Comparison of ENCODE assay signal across 1 cellular context in genomic region chr12:56041579-56042429, GRCh38.
TF ChIP-seq lines count a peak whose summit lies in the region.

Gene RPS26, plus strand, starts transcription at chr12:56041918. Its CDS starts 249 bp downstream, at chr12:56042167.

TF ChIP-seq in HepG2, 621 proteins besides CTCF, POLR2A, EP300 and RAD21 (continued from another document and continues in another):
- no peak for TF ChIP-seq ZHX1 (CRISPR knock-in tag; IDR thresholded peaks at IDR 0.05; ENCODE audit: low read depth)
- peak; percentile 77 for TF ChIP-seq XRCC5 (optimal IDR thresholded peaks at IDR 0.05; ENCODE audit: low read length)
- TF ChIP-seq RXRA (CRISPR knock-in tag; IDR thresholded peaks at IDR 0.05): peak; percentile 63
- TF ChIP-seq TMF1 (CRISPR knock-in tag; IDR thresholded peaks at IDR 0.05; ENCODE audit: low read depth): no peak
- peak; percentile 75 for TF ChIP-seq ZFP1 (CRISPR knock-in tag; IDR thresholded peaks at IDR 0.05)
- peak; percentile 29 for TF ChIP-seq ZNF281 (CRISPR knock-in tag; IDR thresholded peaks at IDR 0.05; ENCODE audit: borderline replicate concordance)
- TF ChIP-seq PHF21A (CRISPR knock-in tag; IDR thresholded peaks at IDR 0.05): peak; percentile 89
- TF ChIP-seq ONECUT2 (CRISPR knock-in tag; IDR thresholded peaks at IDR 0.05): peak; percentile 44; the same call in 1 of the 2 replicates
- TF ChIP-seq, protein P1, sequence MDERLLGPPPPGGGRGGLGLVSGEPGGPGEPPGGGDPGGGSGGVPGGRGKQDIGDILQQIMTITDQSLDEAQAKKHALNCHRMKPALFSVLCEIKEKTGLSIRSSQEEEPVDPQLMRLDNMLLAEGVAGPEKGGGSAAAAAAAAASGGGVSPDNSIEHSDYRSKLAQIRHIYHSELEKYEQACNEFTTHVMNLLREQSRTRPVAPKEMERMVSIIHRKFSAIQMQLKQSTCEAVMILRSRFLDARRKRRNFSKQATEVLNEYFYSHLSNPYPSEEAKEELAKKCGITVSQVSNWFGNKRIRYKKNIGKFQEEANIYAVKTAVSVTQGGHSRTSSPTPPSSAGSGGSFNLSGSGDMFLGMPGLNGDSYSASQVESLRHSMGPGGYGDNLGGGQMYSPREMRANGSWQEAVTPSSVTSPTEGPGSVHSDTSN (CRISPR knock-in tag; IDR thresholded peaks at IDR 0.05): peak; percentile 44
- TF ChIP-seq, protein P2, sequence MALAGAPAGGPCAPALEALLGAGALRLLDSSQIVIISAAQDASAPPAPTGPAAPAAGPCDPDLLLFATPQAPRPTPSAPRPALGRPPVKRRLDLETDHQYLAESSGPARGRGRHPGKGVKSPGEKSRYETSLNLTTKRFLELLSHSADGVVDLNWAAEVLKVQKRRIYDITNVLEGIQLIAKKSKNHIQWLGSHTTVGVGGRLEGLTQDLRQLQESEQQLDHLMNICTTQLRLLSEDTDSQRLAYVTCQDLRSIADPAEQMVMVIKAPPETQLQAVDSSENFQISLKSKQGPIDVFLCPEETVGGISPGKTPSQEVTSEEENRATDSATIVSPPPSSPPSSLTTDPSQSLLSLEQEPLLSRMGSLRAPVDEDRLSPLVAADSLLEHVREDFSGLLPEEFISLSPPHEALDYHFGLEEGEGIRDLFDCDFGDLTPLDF (CRISPR knock-in tag; IDR thresholded peaks at IDR 0.05): peak; percentile 73
- peak; percentile 39; the same call in 1 of the 2 replicates for TF ChIP-seq AFF4 (CRISPR knock-in tag; IDR thresholded peaks at IDR 0.05)
- TF ChIP-seq BCL3 (CRISPR knock-in tag; IDR thresholded peaks at IDR 0.05): peak; percentile 32; the same call in 1 of the 2 replicates
- TF ChIP-seq ZNF207 (IDR thresholded peaks at IDR 0.05; ENCODE audit: borderline replicate concordance): no peak
- TF ChIP-seq ZNF329 (CRISPR knock-in tag; IDR thresholded peaks at IDR 0.05; ENCODE audit: low read depth): peak; percentile 38; the same call in 1 of the 2 replicates
- no peak for TF ChIP-seq ZNF607 (CRISPR knock-in tag; IDR thresholded peaks at IDR 0.05; ENCODE audit: borderline replicate concordance)
- no peak for TF ChIP-seq ZNF678 (CRISPR knock-in tag; IDR thresholded peaks at IDR 0.05)
- TF ChIP-seq SMAD3 (CRISPR knock-in tag; IDR thresholded peaks at IDR 0.05): peak; percentile 74
- TF ChIP-seq NFE2 (CRISPR knock-in tag; IDR thresholded peaks at IDR 0.05): no peak
- no peak for TF ChIP-seq CENPT (CRISPR knock-in tag; IDR thresholded peaks at IDR 0.05; ENCODE audit: low read depth)
- TF ChIP-seq NR0B2 (CRISPR knock-in tag; IDR thresholded peaks at IDR 0.05): no peak
- peak; percentile 38; the same call in 1 of the 2 replicates for TF ChIP-seq GATA4 (IDR thresholded peaks at IDR 0.05; ENCODE audit: borderline replicate concordance, low read depth)
- TF ChIP-seq ZNF234 (CRISPR knock-in tag; conservative IDR thresholded peaks at IDR 0.05): no peak
- TF ChIP-seq NFYC (CRISPR knock-in tag; IDR thresholded peaks at IDR 0.05): peak; percentile 83
- no peak; the same call in 1 of the 2 replicates for TF ChIP-seq NR2F2 (IDR thresholded peaks at IDR 0.05; ENCODE audit: borderline replicate concordance, low read depth)
- TF ChIP-seq MAFF (IDR thresholded peaks at IDR 0.05; ENCODE audit: low read depth, low read length): no peak
- no peak for TF ChIP-seq ZNF383 (CRISPR knock-in tag; IDR thresholded peaks at IDR 0.05; ENCODE audit: borderline replicate concordance)
- TF ChIP-seq REL (CRISPR knock-in tag; conservative IDR thresholded peaks at IDR 0.05): no peak
- no peak for TF ChIP-seq SCMH1 (CRISPR knock-in tag; IDR thresholded peaks at IDR 0.05; ENCODE audit: borderline replicate concordance)
- 0 out of 2 replicates have a peak, but pooled peaks have one; percentile 66 for TF ChIP-seq ZNF446 (CRISPR knock-in tag; IDR thresholded peaks at IDR 0.05)
- peak; percentile 76; the same call in 1 of the 2 replicates for TF ChIP-seq KDM5B (CRISPR knock-in tag; IDR thresholded peaks at IDR 0.05; ENCODE audit: borderline replicate concordance)
- peak; percentile 67; the same call in 1 of the 2 replicates for TF ChIP-seq ZSCAN31 (CRISPR knock-in tag; IDR thresholded peaks at IDR 0.05; ENCODE audit: low read depth)
- TF ChIP-seq GTF2F1 (IDR thresholded peaks at IDR 0.05; ENCODE audit: low read length): peak; percentile 49; the same call in 1 of the 2 replicates
- TF ChIP-seq, protein P3, sequence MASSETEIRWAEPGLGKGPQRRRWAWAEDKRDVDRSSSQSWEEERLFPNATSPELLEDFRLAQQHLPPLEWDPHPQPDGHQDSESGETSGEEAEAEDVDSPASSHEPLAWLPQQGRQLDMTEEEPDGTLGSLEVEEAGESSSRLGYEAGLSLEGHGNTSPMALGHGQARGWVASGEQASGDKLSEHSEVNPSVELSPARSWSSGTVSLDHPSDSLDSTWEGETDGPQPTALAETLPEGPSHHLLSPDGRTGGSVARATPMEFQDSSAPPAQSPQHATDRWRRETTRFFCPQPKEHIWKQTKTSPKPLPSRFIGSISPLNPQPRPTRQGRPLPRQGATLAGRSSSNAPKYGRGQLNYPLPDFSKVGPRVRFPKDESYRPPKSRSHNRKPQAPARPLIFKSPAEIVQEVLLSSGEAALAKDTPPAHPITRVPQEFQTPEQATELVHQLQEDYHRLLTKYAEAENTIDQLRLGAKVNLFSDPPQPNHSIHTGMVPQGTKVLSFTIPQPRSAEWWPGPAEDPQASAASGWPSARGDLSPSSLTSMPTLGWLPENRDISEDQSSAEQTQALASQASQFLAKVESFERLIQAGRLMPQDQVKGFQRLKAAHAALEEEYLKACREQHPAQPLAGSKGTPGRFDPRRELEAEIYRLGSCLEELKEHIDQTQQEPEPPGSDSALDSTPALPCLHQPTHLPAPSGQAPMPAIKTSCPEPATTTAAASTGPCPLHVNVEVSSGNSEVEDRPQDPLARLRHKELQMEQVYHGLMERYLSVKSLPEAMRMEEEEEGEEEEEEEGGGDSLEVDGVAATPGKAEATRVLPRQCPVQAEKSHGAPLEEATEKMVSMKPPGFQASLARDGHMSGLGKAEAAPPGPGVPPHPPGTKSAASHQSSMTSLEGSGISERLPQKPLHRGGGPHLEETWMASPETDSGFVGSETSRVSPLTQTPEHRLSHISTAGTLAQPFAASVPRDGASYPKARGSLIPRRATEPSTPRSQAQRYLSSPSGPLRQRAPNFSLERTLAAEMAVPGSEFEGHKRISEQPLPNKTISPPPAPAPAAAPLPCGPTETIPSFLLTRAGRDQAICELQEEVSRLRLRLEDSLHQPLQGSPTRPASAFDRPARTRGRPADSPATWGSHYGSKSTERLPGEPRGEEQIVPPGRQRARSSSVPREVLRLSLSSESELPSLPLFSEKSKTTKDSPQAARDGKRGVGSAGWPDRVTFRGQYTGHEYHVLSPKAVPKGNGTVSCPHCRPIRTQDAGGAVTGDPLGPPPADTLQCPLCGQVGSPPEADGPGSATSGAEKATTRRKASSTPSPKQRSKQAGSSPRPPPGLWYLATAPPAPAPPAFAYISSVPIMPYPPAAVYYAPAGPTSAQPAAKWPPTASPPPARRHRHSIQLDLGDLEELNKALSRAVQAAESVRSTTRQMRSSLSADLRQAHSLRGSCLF (CRISPR knock-in tag; IDR thresholded peaks at IDR 0.05; ENCODE audit: borderline replicate concordance): peak; percentile 77; the same call in 1 of the 2 replicates
- 0 out of 2 replicates have a peak, but pooled peaks have one; percentile 74 for TF ChIP-seq ELK4 (CRISPR knock-in tag; IDR thresholded peaks at IDR 0.05; ENCODE audit: borderline replicate concordance)
- no peak for TF ChIP-seq ZFP36 (IDR thresholded peaks at IDR 0.05; ENCODE audit: borderline replicate concordance, low read depth, low read length, partially characterized antibody)
- no peak for TF ChIP-seq BRF2 (CRISPR knock-in tag; IDR thresholded peaks at IDR 0.05)
- peak; percentile 94 for TF ChIP-seq TSC22D2 (CRISPR knock-in tag; IDR thresholded peaks at IDR 0.05; ENCODE audit: borderline replicate concordance)
- TF ChIP-seq ZNF672 (CRISPR knock-in tag; IDR thresholded peaks at IDR 0.05): no peak
